24 cellular contexts compared by ENCODE assay signal in genomic region chr4:115485402-115485801, GRCh38.
A peak's percentile ranks its signal among the peaks of the same experiment; 100 is the strongest.
DNase-seq lines count a peak whose midpoint lies in the region; ATAC-seq, FAIRE-seq and TF ChIP-seq lines count a peak whose summit lies in the region.
"Had no signal": no experiment of that assay in that cellular context is flagged by ENCODE, and none has a peak within 500 bp of the region (broad histone marks: within the 10 kb centered on the region; RNA-seq: fewer than 3 reads in every experiment).

No MANE protein-coding gene starts in this region.

- H3K4me1 ChIP-seq in GM12878 (ENCODE audit: control insufficient read depth, insufficient read depth, low read length) (no peaks in the 10 kb centered on the region), mesendoderm (ENCODE audit: control insufficient read depth, low read depth, low read length) (no peaks in the 10 kb centered on the region)
- H3K4me1 ChIP-seq: BE2C, BLaER1 had no signal

- H4K5ac ChIP-seq in mesendoderm (ENCODE audit: low read length): no peak overlapping the region

- H3K27me3 Mint-ChIP-seq in stimulated activated naive B cell treated with anti-CD40 and anti-IgM and Interleukin-4, amounts not matched to agents 10 μg/mL and 1 μg/mL and 100 μg/mL, for 72 hours: no peaks in the 10 kb centered on the region
- H3K27me3 Mint-ChIP-seq: CD4-positive, alpha-beta memory T cell; CD4-positive, CD25-positive, alpha-beta regulatory T cell had no signal

- TF ChIP-seq EP300 in GM12878 (IDR thresholded peaks at IDR 0.05; ENCODE audit: borderline replicate concordance in 1 of 2, control insufficient read depth in 1 of 2, low read depth in 2 of 2, low read length in 2 of 2): no peak

- no peak for TF ChIP-seq POLR2A in GM12878 (IDR thresholded peaks at IDR 0.05; ENCODE audit: low read depth, low read length)

- in situ Hi-C loops in GM12878 (cut with MboI): no loop called here

- intact Hi-C loops in GM12878 (cut with micrococcal nuclease; ENCODE audit: unreplicated experiment): no loop called here
- intact Hi-C loops in left colon (cut with DNase I, micrococcal nuclease): no loop called here

- H3K9me3 ChIP-seq in GM12878 (replicated peaks; ENCODE audit: control insufficient read depth, insufficient read depth, low read length): no peaks in the 10 kb centered on the region
- H3K9me3 ChIP-seq: BE2C, BLaER1 had no signal

- H3K27ac Mint-ChIP-seq in stimulated activated naive B cell treated with anti-CD40 and anti-IgM and Interleukin-4, amounts not matched to agents 10 μg/mL and 1 μg/mL and 100 μg/mL, for 72 hours: no peak overlapping the region
- H3K27ac Mint-ChIP-seq: CD14-positive monocyte; CD4-positive, alpha-beta memory T cell; CD4-positive, CD25-positive, alpha-beta regulatory T cell; CD8-positive, alpha-beta memory T cell had no signal

- no peak for FAIRE-seq in GM12878 (lab: Jason Lieb, UNC)
- FAIRE-seq: A204.1, GM12891 had no signal

- RAD21 ChIA-PET in GM12878 (lab: Charles Lee; ENCODE audit: unreplicated experiment): no interaction called here

- H3K4me2 ChIP-seq in GM12878 (ENCODE audit: control insufficient read depth, insufficient read depth) (no peak overlapping the region), mesendoderm (ENCODE audit: low read length) (no peak overlapping the region)
- H3K4me2 ChIP-seq: BLaER1 had no signal

- no peak overlapping the region for H3K18ac ChIP-seq in mesendoderm (ENCODE audit: low read length)

- no peak overlapping the region for H3K23ac ChIP-seq in mesendoderm (ENCODE audit: low read length)

- H2AFZ ChIP-seq in GM12878 (ENCODE audit: control insufficient read depth, low read depth, low read length): no peak overlapping the region

- H3K79me2 ChIP-seq in GM12878 (ENCODE audit: control insufficient read depth, insufficient read depth, low read length) (no peaks in the 10 kb centered on the region), mesendoderm (ENCODE audit: control insufficient read depth, insufficient read depth, low read length) (no peaks in the 10 kb centered on the region)

- no TSS peak for BruUV-seq in GM12878 (replicated peaks; lab: Mats Ljungman, UMichigan)

- no peak overlapping the region for H3K56ac ChIP-seq in mesendoderm (ENCODE audit: low read length)

- H3K79me1 ChIP-seq in mesendoderm (ENCODE audit: low read length): no peaks in the 10 kb centered on the region

- H2AK5ac ChIP-seq in mesendoderm (ENCODE audit: low read length): no peak overlapping the region

- H2BK5ac ChIP-seq in mesendoderm (ENCODE audit: low read length): no peak overlapping the region

- H4K20me1 ChIP-seq in GM12878 (ENCODE audit: control insufficient read depth, insufficient read depth): no peaks in the 10 kb centered on the region
- H4K20me1 ChIP-seq: BLaER1 had no signal

- DNase-seq in GM12878 (ENCODE audit: low read depth, low spot score) (no peak), left colon (no peak), mesendoderm (no peak)
- DNase-seq in stimulated activated naive B cell treated with anti-CD40 and anti-IgM and Interleukin-4, amounts not matched to agents 10 μg/mL and 1 μg/mL and 100 μg/mL, for 72 hours: no peak
- DNase-seq: 8988T; ACHN; BE2C; C1 segment of cervical spinal cord; CD4-positive, alpha-beta memory T cell; CD4-positive, CD25-positive, alpha-beta regulatory T cell; CD8-positive, alpha-beta memory T cell; COR-L47; DMS 273 treated with DMSO at 0.1 percent for 48 hours; DMS153; DMS53; DMS79; DND-41; EL; GDM1 had no signal

- H3K27ac ChIP-seq in GM12878 (ENCODE audit: control insufficient read depth, insufficient read depth) (no peak overlapping the region), mesendoderm (ENCODE audit: low read depth, low read length) (no peak overlapping the region)
- H3K27ac ChIP-seq: BLaER1 had no signal

- no peak overlapping the region for H3K4me3 Mint-ChIP-seq in stimulated activated naive B cell treated with anti-CD40 and anti-IgM and Interleukin-4, amounts not matched to agents 10 μg/mL and 1 μg/mL and 100 μg/mL, for 72 hours
- H3K4me3 Mint-ChIP-seq: CD14-positive monocyte; CD4-positive, alpha-beta memory T cell; CD4-positive, CD25-positive, alpha-beta regulatory T cell; CD8-positive, alpha-beta memory T cell had no signal

- no peak for TF ChIP-seq CTCF in GM12878 (IDR thresholded peaks at IDR 0.05 in 2 of 3, conservative IDR thresholded peaks at IDR 0.05 in 1 of 3; ENCODE audit: control insufficient read depth in 2 of 3, extremely low read depth in 1 of 3, insufficient read depth in 1 of 3, low read depth in 3 of 3, low read length in 3 of 3)

- H3K36me3 ChIP-seq in GM12878 (ENCODE audit: control insufficient read depth in 2 of 2, insufficient read depth in 2 of 2, low read length in 1 of 2): no peaks in the 10 kb centered on the region
- no peaks in the 10 kb centered on the region for H3K36me3 ChIP-seq in mesendoderm (ENCODE audit: control insufficient read depth, insufficient read depth, low read length)
- H3K36me3 ChIP-seq: BE2C, BLaER1 had no signal

- H2BK120ac ChIP-seq in mesendoderm (ENCODE audit: low read depth, low read length): no peak overlapping the region

- CTCF ChIA-PET in GM12878 (lab: Yijun Ruan, JAX): no interaction called here

- peaks cover 0 to 7% of the 10 kb centered on the region in 2 donors for H3K9me3 Mint-ChIP-seq in stimulated activated naive B cell treated with anti-CD40 and anti-IgM and Interleukin-4, amounts not matched to agents 10 μg/mL and 1 μg/mL and 100 μg/mL, for 72 hours

- H3K27me3 ChIP-seq in GM12878 (replicated peaks in 1 of 2; ENCODE audit: control insufficient read depth in 2 of 2, insufficient read depth in 2 of 2, low read length in 1 of 2) (no peaks in the 10 kb centered on the region), mesendoderm (ENCODE audit: insufficient read depth, low read length, poor library complexity) (no peaks in the 10 kb centered on the region)
- H3K27me3 ChIP-seq: BE2C, BLaER1 had no signal

- no peak overlapping the region for H3K4ac ChIP-seq in mesendoderm (ENCODE audit: low read depth, low read length)

- peak; percentile 48 for ATAC-seq in HG02885 (IDR thresholded peaks at IDR 0.05; ENCODE audit: poor library complexity, unreplicated experiment)
- ATAC-seq in GM12878: peak; percentile 54
- ATAC-seq in left colon: no peak
- no peak for ATAC-seq in stimulated activated naive B cell treated with anti-CD40 and anti-IgM and Interleukin-4, amounts not matched to agents 10 μg/mL and 1 μg/mL and 100 μg/mL, for 72 hours (replicated peaks)

- H2BK15ac ChIP-seq in mesendoderm (replicated peaks; ENCODE audit: low read depth): no peak overlapping the region

- SMC1A ChIA-PET in GM12878 (lab: Charles Lee; ENCODE audit: uncharacterized antibody, unreplicated experiment): no interaction called here

- no peaks in the 10 kb centered on the region for H3K4me1 Mint-ChIP-seq in stimulated activated naive B cell treated with anti-CD40 and anti-IgM and Interleukin-4, amounts not matched to agents 10 μg/mL and 1 μg/mL and 100 μg/mL, for 72 hours
- H3K4me1 Mint-ChIP-seq: CD14-positive monocyte; CD4-positive, alpha-beta memory T cell; CD4-positive, CD25-positive, alpha-beta regulatory T cell; CD8-positive, alpha-beta memory T cell had no signal

- H3K36me3 Mint-ChIP-seq in stimulated activated naive B cell treated with anti-CD40 and anti-IgM and Interleukin-4, amounts not matched to agents 10 μg/mL and 1 μg/mL and 100 μg/mL, for 72 hours: no peaks in the 10 kb centered on the region
- H3K36me3 Mint-ChIP-seq: CD14-positive monocyte; CD4-positive, alpha-beta memory T cell; CD4-positive, CD25-positive, alpha-beta regulatory T cell; CD8-positive, alpha-beta memory T cell had no signal

- H3K9ac ChIP-seq in GM12878 (ENCODE audit: control insufficient read depth, insufficient read depth, low read length) (no peak overlapping the region), mesendoderm (ENCODE audit: low read length) (no peak overlapping the region)
- H3K9ac ChIP-seq: BLaER1 had no signal

- H3K4me3 ChIP-seq in GM12878 (no peak overlapping the region), mesendoderm (ENCODE audit: low read length) (no peak overlapping the region)
- H3K4me3 ChIP-seq: BLaER1 had no signal

- TF ChIP-seq RAD21 in GM12878 (IDR thresholded peaks at IDR 0.05; ENCODE audit: insufficient read depth, low read depth, low read length): no peak

- POLR2A ChIA-PET in GM12878 (lab: Charles Lee): no interaction called here

- H4K8ac ChIP-seq in mesendoderm (ENCODE audit: low read depth, low read length): no peak overlapping the region

- 33% methylated on average over 2 of the region's 2 CpGs for WGBS in GM12878 (ENCODE audit: insufficient coverage, insufficient replicate concordance, low lambda C conversion rate, missing lambda C conversion rate)
- whole genome bisulfite sequencing in mesendoderm (ENCODE audit: extremely low coverage, insufficient coverage, low lambda C conversion rate): no CpG with 5 or more reads among the region's 2 CpGs

TF ChIP-seq in GM12878, 131 proteins besides CTCF, POLR2A, EP300 and RAD21 (continues in another document):
- TF ChIP-seq EGR1 (IDR thresholded peaks at IDR 0.05; ENCODE audit: borderline replicate concordance in 1 of 2, low read depth in 2 of 2, low read length in 2 of 2) (no peak), CBX3 (IDR thresholded peaks at IDR 0.05; ENCODE audit: borderline replicate concordance, low read depth) (no peak), KAT2A (conservative IDR thresholded peaks at IDR 0.05; ENCODE audit: control insufficient read depth, low read depth, low read length) (no peak), NRF1 (conservative IDR thresholded peaks at IDR 0.05; ENCODE audit: low read depth, low read length) (no peak), SMAD5 (IDR thresholded peaks at IDR 0.05; ENCODE audit: low read depth) (no peak), ZNF274 (IDR thresholded peaks at IDR 0.05; ENCODE audit: insufficient read depth, insufficient read length) (no peak), NFIC (IDR thresholded peaks at IDR 0.05; ENCODE audit: low read depth, low read length) (no peak), HCFC1 (IDR thresholded peaks at IDR 0.05; ENCODE audit: low read length) (no peak), PKNOX1 (IDR thresholded peaks at IDR 0.05) (no peak), SMC3 (IDR thresholded peaks at IDR 0.05; ENCODE audit: borderline replicate concordance, low read length) (no peak), JUNB (IDR thresholded peaks at IDR 0.05) (no peak), GABPA (IDR thresholded peaks at IDR 0.05; ENCODE audit: low read depth) (no peak)

Comparison
In these comparisons a context has a peak if more than half of its experiments do, and no peak if none do; other contexts are left out.
1. ATAC-seq: peak in HG02885 (single experiment) and GM12878 (single experiment); none in left colon (single experiment) and stimulated activated naive B cell treated with anti-CD40 and anti-IgM and Interleukin-4, amounts not matched to agents 10 μg/mL and 1 μg/mL and 100 μg/mL, for 72 hours (0 of 2).